Comparison of ENCODE assay signal across 2 cellular contexts in genomic region chr5:96407441-96407840, GRCh38.
A peak's percentile ranks its signal among the peaks of the same experiment; 100 is the strongest.
TF ChIP-seq lines count a peak whose summit lies in the region.

No MANE protein-coding gene starts in this region.

TF ChIP-seq in A549, 52 proteins besides CTCF, POLR2A, EP300 and RAD21:
- TF ChIP-seq ESRRA (IDR thresholded peaks at IDR 0.05; ENCODE audit: borderline replicate concordance, low read length), result no peak
- no peak for TF ChIP-seq NR3C1 (IDR thresholded peaks at IDR 0.05)
- TF ChIP-seq RNF2 (IDR thresholded peaks at IDR 0.05; ENCODE audit: borderline replicate concordance, low read depth), result no peak
- TF ChIP-seq FOSL2 (IDR thresholded peaks at IDR 0.05), result no peak
- TF ChIP-seq FOSL2 (CRISPR knock-in tag; IDR thresholded peaks at IDR 0.05), result no peak
- TF ChIP-seq JUNB (IDR thresholded peaks at IDR 0.05), result no peak
- no peak for TF ChIP-seq KDM5A (IDR thresholded peaks at IDR 0.05)
- TF ChIP-seq RCOR1 (IDR thresholded peaks at IDR 0.05; ENCODE audit: low read depth, low read length), result no peak
- TF ChIP-seq MAFK (IDR thresholded peaks at IDR 0.05; ENCODE audit: partially characterized antibody), result no peak

TF ChIP-seq in endothelial cell of umbilical vein, 7 proteins besides CTCF, POLR2A, EP300 and RAD21:
- peak; percentile 52 for TF ChIP-seq JUN (IDR thresholded peaks at IDR 0.05; ENCODE audit: borderline replicate concordance, insufficient read depth, insufficient read length, low read depth)
- no peak for TF ChIP-seq MAX (IDR thresholded peaks at IDR 0.05; ENCODE audit: insufficient read depth, insufficient read length)
- TF ChIP-seq EZH2 (IDR thresholded peaks at IDR 0.05; ENCODE audit: borderline replicate concordance, low read depth, low read length, severe bottlenecking), result no peak
- peak; percentile 63 for TF ChIP-seq GATA2 (IDR thresholded peaks at IDR 0.05; ENCODE audit: insufficient read depth, insufficient read length, low read depth, low read length)
- TF ChIP-seq MYC (IDR thresholded peaks at IDR 0.05; ENCODE audit: low read depth, low read length), result no peak
- TF ChIP-seq POLR2AphosphoS5 (IDR thresholded peaks at IDR 0.05; ENCODE audit: insufficient read depth, low read depth, low read length), result no peak
- peak; percentile 73 for TF ChIP-seq FOS (IDR thresholded peaks at IDR 0.05; ENCODE audit: borderline replicate concordance, insufficient read depth, low read length)
TF ChIP-seq in endothelial cell of umbilical vein: peak in this region for 3.
